9 cellular contexts compared by ENCODE assay signal in genomic region chr11:65452806-65453490, GRCh38. TPM values are rescaled to one million over a fixed set of nuclear protein-coding genes. Genes with fewer than 3 reads are reported as not detected.
A peak's percentile ranks its signal among the peaks of the same experiment; 100 is the strongest.
DNase-seq lines count a peak whose midpoint lies in the region; ATAC-seq and TF ChIP-seq lines count a peak whose summit lies in the region.
"Had no signal": no experiment of that assay in that cellular context is flagged by ENCODE, and none has a peak within 500 bp of the region (broad histone marks: within the 10 kb centered on the region; RNA-seq: fewer than 3 reads in every experiment).

No MANE protein-coding gene starts in this region.

- peaks cover 33% of the 10 kb centered on the region for H3K4me1 Mint-ChIP-seq in Caco-2 (ENCODE audit: low read depth, unreplicated experiment)
- H3K4me1 Mint-ChIP-seq in chondrocyte (ENCODE audit: low read depth), result peaks cover 48% of the 10 kb centered on the region

- H3K4me3 ChIP-seq in Caco-2 (ENCODE audit: low read depth, low read length), result no peak overlapping the region
- no peak overlapping the region for H3K4me3 ChIP-seq in osteoblast (ENCODE audit: insufficient read depth, low read length)

- no peak overlapping the region for H2AFZ ChIP-seq in osteoblast (ENCODE audit: low read length)

- H3K9me3 Mint-ChIP-seq in Caco-2 (ENCODE audit: unreplicated experiment) (no peaks in the 10 kb centered on the region), chondrocyte (ENCODE audit: low read depth) (no peaks in the 10 kb centered on the region)

- H3K27ac ChIP-seq in osteoblast (ENCODE audit: low read depth, low read length), result peak overlapping the region; percentile 84

- intact Hi-C loops in Caco-2 (cut with micrococcal nuclease; ENCODE audit: unreplicated experiment), result no loop called here

- peaks cover 37% of the 10 kb centered on the region for H3K36me3 Mint-ChIP-seq in Caco-2 (ENCODE audit: insufficient read depth, unreplicated experiment)
- H3K36me3 Mint-ChIP-seq in chondrocyte (ENCODE audit: low read depth), result peaks cover 1% of the 10 kb centered on the region

- peaks cover 27% of the 10 kb centered on the region for H3K79me2 ChIP-seq in osteoblast (ENCODE audit: insufficient read depth, low read length)

- TF ChIP-seq CTCF in Caco-2 (IDR thresholded peaks at IDR 0.05; ENCODE audit: insufficient read depth in 1 of 2, low read depth in 1 of 2, low read length in 1 of 2, severe bottlenecking in 1 of 2, unreplicated experiment in 1 of 2) (no peak), chondrocyte (IDR thresholded peaks at IDR 0.05) (no peak), osteoblast (IDR thresholded peaks at IDR 0.05; ENCODE audit: extremely low read depth, low read depth, low read length) (no peak)

- H3K27me3 ChIP-seq in Caco-2 (replicated peaks; ENCODE audit: control insufficient read depth, insufficient read depth, low read length) (no peaks in the 10 kb centered on the region), osteoblast (ENCODE audit: insufficient read depth, low read length) (no peaks in the 10 kb centered on the region)

- ATAC-seq in HG03521 (IDR thresholded peaks at IDR 0.05; ENCODE audit: unreplicated experiment) (no peak), GM18498 (IDR thresholded peaks at IDR 0.05; ENCODE audit: unreplicated experiment) (no peak)

- 0 out of 2 replicates have a peak, but pooled peaks cover 3% of the 10 kb centered on the region for H3K9me3 ChIP-seq in Caco-2
- H3K9me3 ChIP-seq in osteoblast (ENCODE audit: low read depth, low read length), result no peaks in the 10 kb centered on the region

- H3K4me3 Mint-ChIP-seq in Caco-2 (ENCODE audit: unreplicated experiment) (no peak overlapping the region), chondrocyte (ENCODE audit: unreplicated experiment) (no peak overlapping the region)

- H3K36me3 ChIP-seq in Caco-2 (ENCODE audit: control insufficient read depth, insufficient read depth, low read length), result no peaks in the 10 kb centered on the region
- peaks cover 8% of the 10 kb centered on the region for H3K36me3 ChIP-seq in osteoblast (ENCODE audit: insufficient read depth, low read length)

- POLR2A ChIA-PET in Caco-2 (lab: Charles Lee), result no interaction called here

- DNase-seq in Caco-2, result peak in 1 of 2 experiments; percentile 19
- DNase-seq in NCI-H187 treated with DMSO at 0.1 percent for 48 hours (lab: John Stamatoyannopoulos, UW), result peak; percentile 62
- no peak for DNase-seq in chondrocyte (ENCODE audit: low spot score)
- DNase-seq in osteoblast (ENCODE audit: insufficient read length, low spot score, missing footprints), result peak; percentile 97
- DNase-seq in ecto neural progenitor cell (ENCODE audit: low spot score), result no peak
- DNase-seq in NCI-H1048 (lab: John Stamatoyannopoulos, UW), result no peak
- DNase-seq: midbrain had no signal

- peak overlapping the region; percentile 28 for H3K4me2 ChIP-seq in osteoblast (ENCODE audit: insufficient read depth, low read length)

- peaks cover 16% of the 10 kb centered on the region for H4K20me1 ChIP-seq in osteoblast (ENCODE audit: insufficient read depth, low read length)

- no peaks in the 10 kb centered on the region for H3K27me3 Mint-ChIP-seq in Caco-2 (ENCODE audit: insufficient read depth, unreplicated experiment)
- no peaks in the 10 kb centered on the region for H3K27me3 Mint-ChIP-seq in chondrocyte (ENCODE audit: low read depth)

- BruUV-seq in Caco-2 (replicated peaks; lab: Mats Ljungman, UMichigan), result no TSS peak

- peak overlapping the region; percentile 60 for H3K27ac Mint-ChIP-seq in Caco-2 (ENCODE audit: unreplicated experiment)
- peak overlapping the region; percentile 91 for H3K27ac Mint-ChIP-seq in chondrocyte (ENCODE audit: unreplicated experiment)

- CTCF ChIA-PET in Caco-2 (lab: Charles Lee), result no interaction called here

- peaks cover 12% of the 10 kb centered on the region for H3K4me1 ChIP-seq in Caco-2
- peaks cover 30% of the 10 kb centered on the region for H3K4me1 ChIP-seq in osteoblast (ENCODE audit: insufficient read depth, low read length)

RNA-seq across cellular contexts. Expression of gene NEAT1, which starts 30.4 kb away (rescaled TPM):
- total RNA-seq in Caco-2 (2022), result 235 and 254 TPM in 2 replicates
- total RNA-seq in chondrocyte, result 333 to 440 TPM (median 377 TPM) in 3 replicates
- 818 and 1,122 TPM in 2 replicates for total RNA-seq in osteoblast

RNA-seq across cellular contexts. Expression of gene MALAT1, which starts 45.9 kb away (rescaled TPM):
- 4,797 and 4,914 TPM in 2 replicates for total RNA-seq in Caco-2 (2022)
- 11,810 to 14,376 TPM (median 12,130 TPM) in 3 replicates for total RNA-seq in chondrocyte
- total RNA-seq in osteoblast, result 19,002 and 21,612 TPM in 2 replicates

Comparison
In these comparisons a context has a peak if more than half of its experiments do, and no peak if none do; other contexts are left out.
1. DNase-seq: peak in NCI-H187 treated with DMSO at 0.1 percent for 48 hours (single experiment) and osteoblast (single experiment); none in chondrocyte (single experiment), ecto neural progenitor cell (single experiment) and NCI-H1048 (single experiment).